ENCODE assay signal across 31 cellular contexts in the genomic region with DNA sequence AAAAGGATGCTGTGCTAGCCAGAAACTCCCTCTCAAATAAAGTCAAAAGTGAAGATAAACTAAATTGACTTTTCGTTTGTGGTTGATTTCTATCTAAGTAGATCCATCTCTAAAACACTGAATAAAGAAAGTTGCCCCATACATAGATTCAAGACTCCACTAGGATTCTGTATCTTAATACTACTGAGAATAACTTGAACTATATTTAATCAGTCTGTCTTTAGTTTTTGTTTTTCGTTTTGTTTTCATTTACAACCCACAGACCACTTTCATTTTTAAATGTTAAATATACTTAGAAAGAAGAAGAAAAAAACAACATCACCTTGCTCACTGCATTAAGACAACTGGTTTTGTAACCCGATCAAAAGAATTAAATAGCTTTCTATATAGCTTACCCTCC.
"Had no signal": no experiment of that assay in that cellular context is flagged by ENCODE, and none has a peak within 500 bp of the region (broad histone marks: within the 10 kb centered on the region; RNA-seq: fewer than 3 reads in every experiment).

No MANE protein-coding gene starts in this region.

- H3K27ac Mint-ChIP-seq: activated CD4-positive, alpha-beta memory T cell treated with anti-CD3 and anti-CD28 coated beads, Interleukin-2, amount 10 ng/mL, durations not matched to agents 7 days and 5 days; activated CD8-positive, alpha-beta memory T cell treated with anti-CD3 and anti-CD28 coated beads, Interleukin-2, amount 10 ng/mL, durations not matched to agents 7 days and 5 days; activated naive CD4-positive, alpha-beta T cell treated with anti-CD3 and anti-CD28 coated beads, Interleukin-2, amount 10 ng/mL, durations not matched to agents 7 days and 5 days; activated naive CD8-positive, alpha-beta T cell; activated naive CD8-positive, alpha-beta T cell treated with anti-CD3 and anti-CD28 coated beads, Interleukin-2, amount 50 U/mL, for 24 hours had no signal

- H3K4me1 ChIP-seq: SJCRH30 had no signal

- H3K9me3 ChIP-seq: MG63, SJCRH30 had no signal

- H3K36me3 Mint-ChIP-seq: activated naive CD4-positive, alpha-beta T cell treated with anti-CD3 and anti-CD28 coated beads, Interleukin-2, amount 10 ng/mL, durations not matched to agents 7 days and 5 days; activated naive CD8-positive, alpha-beta T cell had no signal

- H3K4me1 Mint-ChIP-seq: activated CD4-positive, alpha-beta memory T cell treated with anti-CD3 and anti-CD28 coated beads, Interleukin-2, amount 10 ng/mL, durations not matched to agents 7 days and 5 days; activated naive CD4-positive, alpha-beta T cell treated with anti-CD3 and anti-CD28 coated beads, Interleukin-2, amount 10 ng/mL, durations not matched to agents 7 days and 5 days; activated naive CD8-positive, alpha-beta T cell treated with anti-CD3 and anti-CD28 coated beads, Interleukin-2, amount 50 U/mL, for 24 hours had no signal

- ATAC-seq: activated CD8-positive, alpha-beta memory T cell treated with anti-CD3 and anti-CD28 coated beads, Interleukin-2, amount 10 ng/mL, durations not matched to agents 7 days and 5 days; activated naive CD8-positive, alpha-beta T cell treated with anti-CD3 and anti-CD28 coated beads, Interleukin-2, amount 50 U/mL, for 24 hours; Panc1 had no signal

- H3K9me3 Mint-ChIP-seq: activated CD4-positive, alpha-beta memory T cell treated with anti-CD3 and anti-CD28 coated beads, Interleukin-2, amount 10 ng/mL, durations not matched to agents 7 days and 5 days; activated naive CD4-positive, alpha-beta T cell treated with anti-CD3 and anti-CD28 coated beads, Interleukin-2, amount 10 ng/mL, durations not matched to agents 7 days and 5 days; activated naive CD8-positive, alpha-beta T cell treated with anti-CD3 and anti-CD28 coated beads, Interleukin-2, amount 50 U/mL, for 24 hours had no signal

- H3K27ac ChIP-seq: brain microvascular endothelial cell, SJCRH30, SK-N-MC, WERI-Rb-1 had no signal

- H3K4me3 Mint-ChIP-seq: activated CD4-positive, alpha-beta memory T cell treated with anti-CD3 and anti-CD28 coated beads, Interleukin-2, amount 10 ng/mL, durations not matched to agents 7 days and 5 days; activated CD8-positive, alpha-beta memory T cell treated with anti-CD3 and anti-CD28 coated beads, Interleukin-2, amount 10 ng/mL, durations not matched to agents 7 days and 5 days; activated naive CD4-positive, alpha-beta T cell treated with anti-CD3 and anti-CD28 coated beads, Interleukin-2, amount 10 ng/mL, durations not matched to agents 7 days and 5 days; activated naive CD8-positive, alpha-beta T cell; activated naive CD8-positive, alpha-beta T cell treated with anti-CD3 and anti-CD28 coated beads, Interleukin-2, amount 50 U/mL, for 24 hours had no signal

- H3K27me3 Mint-ChIP-seq: activated CD4-positive, alpha-beta memory T cell treated with anti-CD3 and anti-CD28 coated beads, Interleukin-2, amount 10 ng/mL, durations not matched to agents 7 days and 5 days; activated CD8-positive, alpha-beta memory T cell treated with anti-CD3 and anti-CD28 coated beads, Interleukin-2, amount 10 ng/mL, durations not matched to agents 7 days and 5 days; activated naive CD4-positive, alpha-beta T cell treated with anti-CD3 and anti-CD28 coated beads, Interleukin-2, amount 10 ng/mL, durations not matched to agents 7 days and 5 days; activated naive CD8-positive, alpha-beta T cell; activated naive CD8-positive, alpha-beta T cell treated with anti-CD3 and anti-CD28 coated beads, Interleukin-2, amount 50 U/mL, for 24 hours had no signal

- H3K27me3 ChIP-seq: brain microvascular endothelial cell, MG63, SJCRH30 had no signal

- H3K4me3 ChIP-seq: MG63, SJCRH30, SK-N-MC had no signal

- DNase-seq: activated CD4-positive, alpha-beta memory T cell treated with anti-CD3 and anti-CD28 coated beads, Interleukin-2, amount 10 ng/mL, durations not matched to agents 7 days and 5 days; activated CD4-positive, alpha-beta T cell treated with anti-CD3 and anti-CD28 coated beads for 1 hour; activated CD4-positive, alpha-beta T cell treated with anti-CD3 and anti-CD28 coated beads for 48 hours; activated CD4-positive, CD25-positive, alpha-beta regulatory T cell; activated CD8-positive, alpha-beta memory T cell treated with anti-CD3 and anti-CD28 coated beads for 24 hours; activated CD8-positive, alpha-beta memory T cell treated with anti-CD3 and anti-CD28 coated beads, Interleukin-2, amount 10 ng/mL, durations not matched to agents 7 days and 5 days; activated CD8-positive, alpha-beta memory T cell treated with anti-CD3 and anti-CD28 coated beads, Interleukin-2, amount 50 U/mL, for 48 hours; activated effector memory CD4-positive, alpha-beta T cell treated with Interleukin-2 at 50 U/mL for 16 hours; activated naive CD4-positive, alpha-beta T cell treated with anti-CD3 and anti-CD28 coated beads, Interleukin-2, amount 10 ng/mL, durations not matched to agents 7 days and 5 days; activated naive CD8-positive, alpha-beta T cell treated with anti-CD3 and anti-CD28 coated beads, Interleukin-2, amount 50 U/mL, for 24 hours; activated T-cell treated with anti-CD3 and anti-CD28 coated beads, Interleukin-2, amount 50 U/mL, for 48 hours; anterior cingulate cortex; brain microvascular endothelial cell; central memory CD4-positive, alpha-beta T cell; Kasumi-1; MG63; NCI-H1048; NCI-H1105 treated with DMSO at 0.1 percent for 48 hours; NCI-H146; NCI-H187 treated with DMSO at 0.1 percent for 48 hours; NCI-H2081 treated with DMSO at 0.1 percent for 48 hours; NCI-H226; NCI-H446 treated with DMSO at 0.1 percent for 48 hours; NCI-H524; SHP77; SJCRH30; T1000; WERI-Rb-1 had no signal

- H3K36me3 ChIP-seq: brain microvascular endothelial cell, MG63, SJCRH30 had no signal
